Comparison of ENCODE assay signal across 8 cellular contexts in the genomic region with DNA sequence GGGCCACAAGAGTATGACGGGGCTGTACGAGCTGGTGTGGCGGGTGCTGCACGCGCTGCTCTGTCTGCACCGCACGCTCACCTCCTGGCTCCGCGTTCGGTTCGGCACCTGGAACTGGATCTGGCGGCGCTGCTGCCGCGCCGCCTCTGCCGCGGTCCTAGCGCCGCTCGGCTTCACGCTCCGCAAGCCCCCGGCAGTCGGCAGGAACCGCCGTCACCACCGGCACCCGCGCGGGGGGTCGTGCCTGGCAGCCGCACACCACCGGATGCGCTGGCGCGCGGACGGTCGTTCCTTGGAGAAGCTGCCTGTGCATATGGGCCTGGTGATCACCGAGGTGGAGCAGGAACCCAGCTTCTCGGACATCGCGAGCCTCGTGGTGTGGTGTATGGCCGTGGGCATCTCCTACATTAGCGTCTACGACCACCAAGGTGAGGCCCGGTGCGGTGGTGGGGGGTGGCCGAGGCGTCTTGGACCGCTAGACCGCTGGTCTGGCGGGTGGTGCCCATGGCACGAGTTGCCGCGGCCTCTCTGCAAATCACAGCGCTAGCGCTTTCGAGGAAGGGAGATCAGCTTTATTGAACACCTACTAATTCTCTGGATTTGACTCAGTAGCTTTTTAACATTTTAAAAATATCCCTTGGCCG. TPM values are rescaled to one million over a fixed set of nuclear protein-coding genes. Genes with fewer than 3 reads are reported as not detected.
A peak's percentile ranks its signal among the peaks of the same experiment; 100 is the strongest.
DNase-seq lines count a peak whose midpoint lies in the region; ATAC-seq and TF ChIP-seq lines count a peak whose summit lies in the region.
"Not testable (repeated sequence)": the region's sequence is repeated elsewhere in the genome, so short reads cannot be mapped to it uniquely, and the experiment has no call there.

No MANE protein-coding gene starts in this region.

- peak overlapping the region; percentile 88 for H3K4me3 Mint-ChIP-seq in activated naive CD8-positive, alpha-beta T cell treated with anti-CD3 and anti-CD28 coated beads, Interleukin-2, amount 50 U/mL, for 24 hours
- H3K4me3 Mint-ChIP-seq in stimulated activated memory B cell treated with anti-CD40 and anti-IgM and Interleukin-4, amounts not matched to agents 10 μg/mL and 1 μg/mL and 100 μg/mL, for 72 hours, result peak overlapping the region; percentile 87

- H3K9ac ChIP-seq in DND-41 (ENCODE audit: low read depth, low read length) (peak overlapping the region; percentile 60), mucosa of rectum (ENCODE audit: low read depth in 1 of 2, low read length in 2 of 2) (peak overlapping the region; percentile 67 to 76)

- H3K36me3 Mint-ChIP-seq in activated naive CD8-positive, alpha-beta T cell treated with anti-CD3 and anti-CD28 coated beads, Interleukin-2, amount 50 U/mL, for 24 hours (ENCODE audit: low read depth), result peaks cover 33% of the 10 kb centered on the region
- peaks cover 11% of the 10 kb centered on the region for H3K36me3 Mint-ChIP-seq in stimulated activated memory B cell treated with anti-CD40 and anti-IgM and Interleukin-4, amounts not matched to agents 10 μg/mL and 1 μg/mL and 100 μg/mL, for 72 hours

- TF ChIP-seq CTCF in DND-41 (IDR thresholded peaks at IDR 0.05; ENCODE audit: borderline replicate concordance, extremely low read depth, low read length, poor library complexity, severe bottlenecking); foreskin fibroblast (IDR thresholded peaks at IDR 0.05; ENCODE audit: low read depth, low read length): not testable (repeated sequence)

- H3K4me2 ChIP-seq in DND-41 (ENCODE audit: insufficient read depth, low read length), result peak overlapping the region; percentile 87

- ATAC-seq in DND-41 (ENCODE audit: insufficient read depth, low read depth), result peak; percentile 58
- peak; percentile 29 for ATAC-seq in GM21515 (IDR thresholded peaks at IDR 0.05; ENCODE audit: unreplicated experiment)
- peak; percentile 31 for ATAC-seq in HG03175 (IDR thresholded peaks at IDR 0.05; ENCODE audit: unreplicated experiment)
- ATAC-seq in activated naive CD8-positive, alpha-beta T cell treated with anti-CD3 and anti-CD28 coated beads, Interleukin-2, amount 50 U/mL, for 24 hours, result peak; percentile 23
- peak; percentile 56 for ATAC-seq in stimulated activated memory B cell treated with anti-CD40 and anti-IgM and Interleukin-4, amounts not matched to agents 10 μg/mL and 1 μg/mL and 100 μg/mL, for 72 hours

- peaks cover 54% of the 10 kb centered on the region for H3K4me1 ChIP-seq in DND-41 (ENCODE audit: insufficient read depth, low read length)
- H3K4me1 ChIP-seq in SJCRH30, result not testable (repeated sequence)
- peaks cover 17 to 18% of the 10 kb centered on the region in 2 donors for H3K4me1 ChIP-seq in mucosa of rectum (ENCODE audit: control insufficient read depth in 2 of 2, insufficient read depth in 2 of 2, low read length in 2 of 2)

- peaks cover 49% of the 10 kb centered on the region for H3K4me1 Mint-ChIP-seq in activated naive CD8-positive, alpha-beta T cell treated with anti-CD3 and anti-CD28 coated beads, Interleukin-2, amount 50 U/mL, for 24 hours
- H3K4me1 Mint-ChIP-seq in stimulated activated memory B cell treated with anti-CD40 and anti-IgM and Interleukin-4, amounts not matched to agents 10 μg/mL and 1 μg/mL and 100 μg/mL, for 72 hours, result peaks cover 56% of the 10 kb centered on the region

- not testable (repeated sequence) for H3K9me3 Mint-ChIP-seq in activated naive CD8-positive, alpha-beta T cell treated with anti-CD3 and anti-CD28 coated beads, Interleukin-2, amount 50 U/mL, for 24 hours; stimulated activated memory B cell treated with anti-CD40 and anti-IgM and Interleukin-4, amounts not matched to agents 10 μg/mL and 1 μg/mL and 100 μg/mL, for 72 hours

- peaks cover 58% of the 10 kb centered on the region for H3K79me2 ChIP-seq in DND-41 (ENCODE audit: insufficient read depth, low read length)

- H3K36me3 ChIP-seq in DND-41 (ENCODE audit: insufficient read depth, low read length), result peaks cover 12% of the 10 kb centered on the region
- H3K36me3 ChIP-seq in SJCRH30; mucosa of rectum (ENCODE audit: control insufficient read depth in 2 of 2, insufficient read depth in 2 of 2, low read length in 2 of 2): not testable (repeated sequence)

- peak overlapping the region; percentile 74 for H3K27ac ChIP-seq in DND-41 (ENCODE audit: low read length)
- H3K27ac ChIP-seq in SJCRH30, result peak overlapping the region; percentile 66
- not testable (repeated sequence) for H3K27ac ChIP-seq in mucosa of rectum (ENCODE audit: low read depth in 2 of 2, low read length in 2 of 2)

- H3K4me3 ChIP-seq in DND-41 (ENCODE audit: low read depth in 1 of 2, low read length in 2 of 2), result peak overlapping the region; percentile 64 to 81; a peak in 3 of 4 replicates
- H3K4me3 ChIP-seq in SJCRH30, result peak overlapping the region; percentile 77
- peak overlapping the region; percentile 67 to 81 for H3K4me3 ChIP-seq in foreskin fibroblast (ENCODE audit: low read depth in 1 of 2, low read length in 2 of 2)
- peak overlapping the region; percentile 78 to 82 for H3K4me3 ChIP-seq in mucosa of rectum (ENCODE audit: low read length in 2 of 2)

- DNase-seq in DND-41 (peak; percentile 15), SJCRH30 (peak; percentile 9 to 16), foreskin fibroblast (peak in 1 of 2 donors; percentile 28)
- peak; percentile 15 for DNase-seq in activated naive CD8-positive, alpha-beta T cell treated with anti-CD3 and anti-CD28 coated beads, Interleukin-2, amount 50 U/mL, for 24 hours

- not testable (repeated sequence) for H3K9me3 ChIP-seq in DND-41 (ENCODE audit: insufficient read depth, low read length, severe bottlenecking); SJCRH30 (replicated peaks); mucosa of rectum (ENCODE audit: control insufficient read depth in 2 of 2, low read length in 2 of 2)

- H3K27ac Mint-ChIP-seq in activated naive CD8-positive, alpha-beta T cell treated with anti-CD3 and anti-CD28 coated beads, Interleukin-2, amount 50 U/mL, for 24 hours, result peak overlapping the region; percentile 86
- peak overlapping the region; percentile 87 for H3K27ac Mint-ChIP-seq in stimulated activated memory B cell treated with anti-CD40 and anti-IgM and Interleukin-4, amounts not matched to agents 10 μg/mL and 1 μg/mL and 100 μg/mL, for 72 hours

- H4K20me1 ChIP-seq in DND-41 (ENCODE audit: insufficient read depth, low read length), result peaks cover 38% of the 10 kb centered on the region

- not testable (repeated sequence) for H3K27me3 Mint-ChIP-seq in activated naive CD8-positive, alpha-beta T cell treated with anti-CD3 and anti-CD28 coated beads, Interleukin-2, amount 50 U/mL, for 24 hours; stimulated activated memory B cell treated with anti-CD40 and anti-IgM and Interleukin-4, amounts not matched to agents 10 μg/mL and 1 μg/mL and 100 μg/mL, for 72 hours

- H2AFZ ChIP-seq in DND-41 (ENCODE audit: low read depth, low read length), result peak overlapping the region; percentile 55; the same call in 1 of the 2 replicates

- H3K27me3 ChIP-seq in DND-41 (ENCODE audit: insufficient read depth, low read length, poor library complexity); SJCRH30; mucosa of rectum (ENCODE audit: control insufficient read depth in 2 of 2, insufficient read depth in 2 of 2, low read length in 2 of 2): not testable (repeated sequence)

RNA-seq across cellular contexts. Expression of gene NUS1, which starts 0.5 kb away (rescaled TPM):
- total RNA-seq in SJCRH30 (2014; rRNA removed; shearing (Covaris generic)), result 21.3 and 22.5 TPM in 2 replicates
